Comparison of ENCODE assay signal across 8 cellular contexts in the genomic region with DNA sequence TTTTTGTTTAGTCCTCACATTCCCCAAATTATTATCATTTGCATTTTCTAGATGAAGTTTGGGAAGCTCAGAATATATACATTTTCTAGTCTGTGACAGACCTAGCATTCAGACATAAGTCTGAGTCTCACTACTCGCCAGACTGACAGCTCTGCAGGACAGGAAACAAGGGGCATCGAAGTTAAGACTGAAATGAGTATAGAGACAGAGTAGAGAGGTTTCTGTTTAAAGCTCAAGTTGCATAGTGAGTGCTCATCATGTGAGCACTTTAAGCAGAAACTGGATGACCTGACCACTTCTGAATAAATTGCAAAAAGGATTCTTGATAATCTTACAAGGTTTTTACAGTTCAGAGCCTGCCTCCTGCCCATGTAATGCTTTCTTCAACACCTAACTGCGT. TPM values are rescaled to one million over a fixed set of nuclear protein-coding genes. Genes with fewer than 3 reads are reported as not detected.
DNase-seq lines count a peak whose midpoint lies in the region; ATAC-seq, FAIRE-seq and TF ChIP-seq lines count a peak whose summit lies in the region.

No MANE protein-coding gene starts in this region.

- H3K27me3 ChIP-seq in DND-41 (ENCODE audit: insufficient read depth, low read length, poor library complexity): no peaks in the 10 kb centered on the region
- no peaks in the 10 kb centered on the region for H3K27me3 ChIP-seq in adipocyte (replicated peaks; ENCODE audit: control insufficient read depth, insufficient read depth, low read length)
- peaks cover 0 to 7% of the 10 kb centered on the region in 2 experiments; a peak in 2 of 5 replicates for H3K27me3 ChIP-seq in HepG2 (ENCODE audit: control insufficient read depth in 1 of 2, insufficient read depth in 2 of 2, low read length in 2 of 2)
- no peaks in the 10 kb centered on the region for H3K27me3 ChIP-seq in upper lobe of left lung

- DNase-seq in DND-41 (no peak), HT1080 (ENCODE audit: low read depth) (peak; percentile 29), adipocyte (ENCODE audit: low read depth) (peak; percentile 51), HepG2 (ENCODE audit: low spot score) (peak; percentile 34), upper lobe of left lung (no peak), islet precursor cell (no peak), H4 (ENCODE audit: low spot score) (no peak)

- peak overlapping the region; percentile 77 for H2AFZ ChIP-seq in DND-41 (ENCODE audit: low read depth, low read length)
- H2AFZ ChIP-seq in HepG2 (ENCODE audit: low read length): no peak overlapping the region

- H3K36me3 ChIP-seq in DND-41 (ENCODE audit: insufficient read depth, low read length) (no peaks in the 10 kb centered on the region), adipocyte (ENCODE audit: control insufficient read depth, insufficient read depth, low read length, severe bottlenecking) (no peaks in the 10 kb centered on the region), HepG2 (replicated peaks in 1 of 2; ENCODE audit: control insufficient read depth in 1 of 2, insufficient read depth in 2 of 2, low read length in 2 of 2) (no peaks in the 10 kb centered on the region), upper lobe of left lung (no peaks in the 10 kb centered on the region)

- H3K4me3 ChIP-seq in DND-41 (ENCODE audit: low read depth in 1 of 2, low read length in 2 of 2): peak overlapping the region; percentile 58 to 69; a peak in 3 of 4 replicates
- H3K4me3 ChIP-seq in adipocyte (ENCODE audit: low read length): peak overlapping the region; percentile 96
- H3K4me3 ChIP-seq in HepG2 (replicated peaks in 1 of 3; ENCODE audit: insufficient read depth in 1 of 3, low read depth in 2 of 3, low read length in 3 of 3): peak overlapping the region; percentile 62 to 96 (median 94)
- H3K4me3 ChIP-seq in upper lobe of left lung: peak overlapping the region; percentile 71 to 91 (median 80)

- H3K9me3 ChIP-seq in DND-41 (ENCODE audit: insufficient read depth, low read length, severe bottlenecking) (no peaks in the 10 kb centered on the region), adipocyte (ENCODE audit: control insufficient read depth, low read length) (no peaks in the 10 kb centered on the region), HepG2 (ENCODE audit: low read length) (no peaks in the 10 kb centered on the region), upper lobe of left lung (no peaks in the 10 kb centered on the region)

- BruUV-seq in HepG2 (replicated peaks; lab: Mats Ljungman, UMichigan): no TSS peak

- peak overlapping the region; percentile 97 for H3K27ac ChIP-seq in DND-41 (ENCODE audit: low read length)
- H3K27ac ChIP-seq in HepG2 (ENCODE audit: extremely low read length, insufficient read depth, low read length): peak overlapping the region; percentile 91
- H3K27ac ChIP-seq in upper lobe of left lung: peak overlapping the region; percentile 95 to 99 (median 97)

- H3K9ac ChIP-seq in DND-41 (ENCODE audit: low read depth, low read length) (peak overlapping the region; percentile 79), adipocyte (ENCODE audit: low read length) (peak overlapping the region; percentile 96), HepG2 (ENCODE audit: insufficient read depth, low read depth, low read length) (peak overlapping the region; percentile 90)

- peaks cover 100% of the 10 kb centered on the region for H3K79me2 ChIP-seq in DND-41 (ENCODE audit: insufficient read depth, low read length)
- peaks cover 93% of the 10 kb centered on the region for H3K79me2 ChIP-seq in HepG2 (ENCODE audit: insufficient read depth, low read length)

- TF ChIP-seq EP300 in HepG2 (IDR thresholded peaks at IDR 0.05; ENCODE audit: low read depth in 2 of 2, low read length in 2 of 2): no peak
- no peak for TF ChIP-seq EP300 in HepG2 (CRISPR knock-in tag; IDR thresholded peaks at IDR 0.05; ENCODE audit: borderline replicate concordance)
- no peak for TF ChIP-seq EP300 in upper lobe of left lung (IDR thresholded peaks at IDR 0.05)

- TF ChIP-seq POLR2A in HepG2 (IDR thresholded peaks at IDR 0.05; ENCODE audit: insufficient read depth in 1 of 2, low read depth in 2 of 2, low read length in 2 of 2) (no peak), upper lobe of left lung (IDR thresholded peaks at IDR 0.05) (no peak)

- H4K20me1 ChIP-seq in DND-41 (ENCODE audit: insufficient read depth, low read length): peaks cover 6% of the 10 kb centered on the region; the same call in 1 of the 2 replicates
- H4K20me1 ChIP-seq in HepG2 (ENCODE audit: insufficient read depth, low read length): peaks cover under 1% of the 10 kb centered on the region

- TF ChIP-seq CTCF in DND-41 (IDR thresholded peaks at IDR 0.05; ENCODE audit: borderline replicate concordance, extremely low read depth, low read length, poor library complexity, severe bottlenecking) (no peak), HepG2 (CRISPR knock-in tag; IDR thresholded peaks at IDR 0.05) (no peak), upper lobe of left lung (IDR thresholded peaks at IDR 0.05) (no peak)

- CTCF ChIA-PET in HepG2 (lab: Yijun Ruan, JAX; ENCODE audit: low intra/inter-chr PET ratio, low total read pairs): no interaction called here

- no peak for TF ChIP-seq RAD21 in HepG2 (CRISPR knock-in tag; IDR thresholded peaks at IDR 0.05)

- 5% methylated on average over 3 of the region's 3 CpGs for WGBS in HepG2 (ENCODE audit: low lambda C conversion rate)
- 16 to 20% methylated on average over 3 of the region's 3 CpGs for WGBS in upper lobe of left lung, 2 donors

- FAIRE-seq in HepG2 (lab: Jason Lieb, UNC): no peak

- H3K4me2 ChIP-seq in DND-41 (ENCODE audit: insufficient read depth, low read length) (peak overlapping the region; percentile 95), HepG2 (ENCODE audit: low read depth, low read length) (peak overlapping the region; percentile 80)

- no peak for ATAC-seq in DND-41 (ENCODE audit: insufficient read depth, low read depth)
- ATAC-seq in GM19467 (IDR thresholded peaks at IDR 0.05; ENCODE audit: unreplicated experiment): peak; percentile 44
- ATAC-seq in HepG2: peak; percentile 11; the same call in 2 of the 3 replicates
- ATAC-seq in upper lobe of left lung (ENCODE audit: low FRiP score in 2 of 2): no peak

- POLR2A ChIA-PET in HepG2 (lab: Yijun Ruan, JAX): interaction anchor here (0.6 to 5.2 kb wide), 10 partner anchors 9 to 367 kb away, joined by 3 to 38 read pairs (median 12); a partner anchor contains a TSS

- in situ Hi-C loops in HepG2 (cut with HindIII; ENCODE audit: extremely low pct_ligation_motif_present, low pct_unique_long_range_greater_than_20kb): no loop called here

- intact Hi-C loops in HepG2 (cut with micrococcal nuclease; ENCODE audit: unreplicated experiment): loop anchor here (2.0 kb wide), 1 partner anchor 29 kb away; no protein-coding TSS in a partner anchor

- H3K4me1 ChIP-seq in DND-41 (ENCODE audit: insufficient read depth, low read length) (peaks cover 34% of the 10 kb centered on the region), adipocyte (ENCODE audit: control insufficient read depth, insufficient read depth, low read length) (peaks cover 45% of the 10 kb centered on the region), HepG2 (ENCODE audit: insufficient read depth, low read length) (peaks cover 46% of the 10 kb centered on the region), upper lobe of left lung (peaks cover 26 to 47% (median 37%) of the 10 kb centered on the region in 4 donors)

RNA-seq across cellular contexts. Expression of a gene that starts 1.1 kb away (rescaled TPM):
- 52.5 and 62.2 TPM in 2 replicates for total RNA-seq in HT1080 (2014; rRNA removed; shearing (Covaris generic))
- polyA plus RNA-seq in HT1080 (2015; cell fraction: cytosol; rRNA removed): 71.3 and 73.5 TPM in 2 replicates
- 101 and 115 TPM in 2 replicates for polyA plus RNA-seq in HT1080 (2015; cell fraction: nucleus; rRNA removed)
- total RNA-seq in HepG2 (2016; rRNA removed; fragmentation: Illumina TruSeq; extraction: Trizol) (238 and 304 TPM in 2 replicates), upper lobe of left lung (100 to 1,000 TPM in 2 of 6 donors, 10 to 100 TPM in 4; 67.1 to 124 (median 91.2) TPM)
- total RNA-seq in HepG2 (2016; cell fraction: cytosol; rRNA removed; fragmentation: Illumina TruSeq; extraction: Trizol; ENCODE audit: low read depth): 27.8 and 28.9 TPM in 2 replicates
- 239 and 297 TPM in 2 replicates for total RNA-seq in HepG2 (2016; cell fraction: insoluble cytoplasmic fraction; rRNA removed; fragmentation: Illumina TruSeq; extraction: Trizol)
- 45.3 and 49.2 TPM in 2 replicates for total RNA-seq in HepG2 (2016; cell fraction: membrane; rRNA removed; fragmentation: Illumina TruSeq; extraction: Trizol)
- 107 and 123 TPM in 2 replicates for total RNA-seq in HepG2 (2016; cell fraction: nucleus; rRNA removed; fragmentation: Illumina TruSeq; extraction: Trizol)
- 97.1 and 112 TPM in 2 replicates for polyA plus RNA-seq in HepG2 (2011; rRNA removed)
- polyA plus RNA-seq in HepG2 (2011; cell fraction: cytosol; rRNA removed): 101 and 128 TPM in 2 replicates
- polyA plus RNA-seq in HepG2 (2011; cell fraction: nucleus; rRNA removed): 35.3 and 43.0 TPM in 2 replicates
- polyA plus RNA-seq in HepG2 (2012): 78.1 and 124 TPM in 2 replicates
- 19.4 and 19.7 TPM in 2 replicates for polyA plus RNA-seq in HepG2 (2016; cell fraction: cytosol; fragmentation: Illumina TruSeq; extraction: Trizol; ENCODE audit: low read depth)
- polyA plus RNA-seq in HepG2 (2016; cell fraction: insoluble cytoplasmic fraction; fragmentation: Illumina TruSeq; extraction: Trizol; ENCODE audit: low read depth): 261 and 264 TPM in 2 replicates
- polyA plus RNA-seq in HepG2 (2016; cell fraction: membrane; fragmentation: Illumina TruSeq; extraction: Trizol; ENCODE audit: low read depth): 31.8 and 34.9 TPM in 2 replicates
- polyA plus RNA-seq in HepG2 (2016; cell fraction: nucleus; fragmentation: Illumina TruSeq; extraction: Trizol; ENCODE audit: insufficient read depth, low read depth): 130 and 134 TPM in 2 replicates
- polyA minus RNA-seq in HepG2 (2011; rRNA and poly(A)+ RNA removed; ENCODE audit: low replicate concordance): 138 and 239 TPM in 2 replicates
- polyA minus RNA-seq in HepG2 (2011; cell fraction: cytosol; rRNA and poly(A)+ RNA removed): 86.5 and 95.1 TPM in 2 replicates
- polyA minus RNA-seq in HepG2 (2011; cell fraction: nucleus; rRNA and poly(A)+ RNA removed): 71.3 and 79.6 TPM in 2 replicates
- 68.8 and 71.4 TPM in 2 replicates for total RNA-seq in H4 (2014; rRNA removed; shearing (Covaris generic))

RNA-seq across cellular contexts. Expression of a gene that starts 1.4 kb away (rescaled TPM):
- total RNA-seq in HT1080 (2014; rRNA removed; shearing (Covaris generic)): 89.4 and 93.6 TPM in 2 replicates
- polyA plus RNA-seq in HT1080 (2015; cell fraction: cytosol; rRNA removed): 64.8 and 75.8 TPM in 2 replicates
- polyA plus RNA-seq in HT1080 (2015; cell fraction: nucleus; rRNA removed): 117 and 133 TPM in 2 replicates
- total RNA-seq in HepG2 (2016; rRNA removed; fragmentation: Illumina TruSeq; extraction: Trizol) (270 and 385 TPM in 2 replicates), upper lobe of left lung (100 to 1,000 TPM in 4 of 6 donors, 10 to 100 TPM in 2; 61.8 to 120 (median 110) TPM)
- 28.5 and 37.3 TPM in 2 replicates for total RNA-seq in HepG2 (2016; cell fraction: cytosol; rRNA removed; fragmentation: Illumina TruSeq; extraction: Trizol; ENCODE audit: low read depth)
- 269 and 366 TPM in 2 replicates for total RNA-seq in HepG2 (2016; cell fraction: insoluble cytoplasmic fraction; rRNA removed; fragmentation: Illumina TruSeq; extraction: Trizol)
- 91.6 and 115 TPM in 2 replicates for total RNA-seq in HepG2 (2016; cell fraction: membrane; rRNA removed; fragmentation: Illumina TruSeq; extraction: Trizol)
- total RNA-seq in HepG2 (2016; cell fraction: nucleus; rRNA removed; fragmentation: Illumina TruSeq; extraction: Trizol): 133 TPM in 2 replicates
- polyA plus RNA-seq in HepG2 (2011; rRNA removed): 101 and 102 TPM in 2 replicates
- 101 and 123 TPM in 2 replicates for polyA plus RNA-seq in HepG2 (2011; cell fraction: cytosol; rRNA removed)
- 35.5 and 47.7 TPM in 2 replicates for polyA plus RNA-seq in HepG2 (2011; cell fraction: nucleus; rRNA removed)
- 178 and 209 TPM in 2 replicates for polyA plus RNA-seq in HepG2 (2012)
- polyA plus RNA-seq in HepG2 (2016; cell fraction: cytosol; fragmentation: Illumina TruSeq; extraction: Trizol; ENCODE audit: low read depth): 28.3 and 35.5 TPM in 2 replicates
- 311 and 319 TPM in 2 replicates for polyA plus RNA-seq in HepG2 (2016; cell fraction: insoluble cytoplasmic fraction; fragmentation: Illumina TruSeq; extraction: Trizol; ENCODE audit: low read depth)
- 67.7 and 83.6 TPM in 2 replicates for polyA plus RNA-seq in HepG2 (2016; cell fraction: membrane; fragmentation: Illumina TruSeq; extraction: Trizol; ENCODE audit: low read depth)
- polyA plus RNA-seq in HepG2 (2016; cell fraction: nucleus; fragmentation: Illumina TruSeq; extraction: Trizol; ENCODE audit: insufficient read depth, low read depth): 138 and 139 TPM in 2 replicates
- 135 and 171 TPM in 2 replicates for polyA minus RNA-seq in HepG2 (2011; rRNA and poly(A)+ RNA removed; ENCODE audit: low replicate concordance)
- polyA minus RNA-seq in HepG2 (2011; cell fraction: cytosol; rRNA and poly(A)+ RNA removed): 120 and 132 TPM in 2 replicates
- polyA minus RNA-seq in HepG2 (2011; cell fraction: nucleus; rRNA and poly(A)+ RNA removed): 57.7 and 75.8 TPM in 2 replicates
- total RNA-seq in H4 (2014; rRNA removed; shearing (Covaris generic)): 91.9 and 96.8 TPM in 2 replicates

Comparison
In these comparisons a context has a peak if more than half of its experiments do, and no peak if none do; other contexts are left out.
1. ATAC-seq: peak in GM19467 (single experiment) and HepG2 (single experiment); none in DND-41 (single experiment) and upper lobe of left lung (0 of 2).
2. DNase-seq: peak in HT1080 (single experiment), adipocyte (single experiment) and HepG2 (single experiment); none in DND-41 (single experiment), upper lobe of left lung (0 of 2), islet precursor cell (single experiment) and H4 (single experiment).
3. Peak in every context shown above with its lines, with median percentiles within 50 percentile points of each other: H3K27ac ChIP-seq, H3K4me3 ChIP-seq and H3K9ac ChIP-seq.